15 cellular contexts compared by ENCODE assay signal in the genomic region with DNA sequence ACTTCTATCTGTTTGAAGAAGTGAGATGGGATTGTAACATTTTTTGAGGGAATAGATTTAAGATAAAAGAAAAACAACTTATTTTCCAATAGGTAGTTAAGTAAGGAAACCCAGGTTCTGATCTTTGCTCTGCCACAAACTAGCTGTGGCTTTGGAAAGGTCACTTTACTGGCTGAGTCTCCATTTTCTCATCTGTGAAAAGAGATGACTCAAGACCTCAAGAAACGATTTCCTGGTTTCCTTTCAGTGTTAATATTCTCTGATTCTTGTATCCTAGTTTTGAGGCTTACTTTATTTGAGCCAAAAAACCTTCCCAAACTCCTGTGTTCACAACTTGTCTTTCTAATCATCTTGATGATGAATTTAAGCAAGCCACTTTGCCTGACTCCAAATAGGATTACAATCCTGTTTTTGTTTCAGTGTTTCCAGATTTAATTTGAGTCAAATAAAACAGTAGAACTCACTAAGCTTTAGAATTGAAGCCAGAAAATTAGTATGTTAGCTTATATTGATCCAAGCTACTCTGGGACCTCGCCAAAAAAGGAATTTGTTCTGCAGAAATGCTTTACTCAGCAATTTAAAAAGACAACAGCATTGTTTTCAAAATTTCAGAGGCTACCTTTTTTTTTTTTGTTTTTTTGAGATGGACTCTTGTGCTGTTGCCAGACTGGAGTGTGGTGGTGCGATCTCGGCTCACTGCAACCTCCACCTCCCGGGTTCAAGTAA. TPM values are rescaled to one million over a fixed set of nuclear protein-coding genes. Genes with fewer than 3 reads are reported as not detected.
DNase-seq lines count a peak whose midpoint lies in the region; ATAC-seq, FAIRE-seq and TF ChIP-seq lines count a peak whose summit lies in the region.
"Had no signal": no experiment of that assay in that cellular context is flagged by ENCODE, and none has a peak within 500 bp of the region (broad histone marks: within the 10 kb centered on the region; RNA-seq: fewer than 3 reads in every experiment).

No MANE protein-coding gene starts in this region.

- H3K9me3 ChIP-seq in MM.1S (replicated peaks; ENCODE audit: insufficient read depth, low read length) (no peaks in the 10 kb centered on the region), pancreas (no peaks in the 10 kb centered on the region), tibial nerve (no peaks in the 10 kb centered on the region), kidney (ENCODE audit: control insufficient read depth in 1 of 2, low read length in 2 of 2) (no peaks in the 10 kb centered on the region)
- H3K9me3 ChIP-seq: heart left ventricle had no signal

- 0 out of 2 replicates have a peak overlapping the region, but pooled peaks have one; percentile 45 for H2AFZ ChIP-seq in MM.1S (ENCODE audit: low read length)

- 58 to 61% methylated on average over 5 of the region's 5 CpGs for WGBS in pancreas, 2 donors
- WGBS in tibial nerve, 2 donors: 47 to 53% methylated on average over 5 of the region's 5 CpGs

- H3K9me2 ChIP-seq in MM.1S (replicated peaks; ENCODE audit: insufficient read depth, low read length): no peaks in the 10 kb centered on the region

- peaks cover 2% of the 10 kb centered on the region for H3K4me1 Mint-ChIP-seq in endothelial cell (ENCODE audit: unreplicated experiment)
- H3K4me1 Mint-ChIP-seq: activated naive CD8-positive, alpha-beta T cell treated with anti-CD3 and anti-CD28 coated beads, Interleukin-2, amount 10 ng/mL, durations not matched to agents 7 days and 5 days; stimulated activated naive CD8-positive, alpha-beta T cell treated with anti-CD3 and anti-CD28 coated beads, Interleukin-15, amount 100 ng/mL, for 72 hours had no signal

- no peak overlapping the region for H3K9ac ChIP-seq in MM.1S (ENCODE audit: low read length)
- no peak overlapping the region for H3K9ac ChIP-seq in kidney (ENCODE audit: low read length in 2 of 2)

- H3K27me3 Mint-ChIP-seq in endothelial cell (ENCODE audit: unreplicated experiment): no peaks in the 10 kb centered on the region

- no peaks in the 10 kb centered on the region for H3K9me3 Mint-ChIP-seq in endothelial cell (ENCODE audit: unreplicated experiment)
- H3K9me3 Mint-ChIP-seq: activated naive CD8-positive, alpha-beta T cell treated with anti-CD3 and anti-CD28 coated beads, Interleukin-2, amount 10 ng/mL, durations not matched to agents 7 days and 5 days; CD8-positive, alpha-beta T cell; stimulated activated naive CD8-positive, alpha-beta T cell treated with anti-CD3 and anti-CD28 coated beads, Interleukin-15, amount 100 ng/mL, for 72 hours had no signal

- no peak overlapping the region for H3K4me2 ChIP-seq in MM.1S (ENCODE audit: low read depth, low read length)

- H3K27me3 ChIP-seq in MM.1S (replicated peaks; ENCODE audit: insufficient read depth, low read length): no peaks in the 10 kb centered on the region
- no peaks in the 10 kb centered on the region for H3K27me3 ChIP-seq in pancreas
- no peaks in the 10 kb centered on the region for H3K27me3 ChIP-seq in tibial nerve
- H3K27me3 ChIP-seq: heart left ventricle had no signal

- intact Hi-C loops in pancreas (cut with DNase I): no loop called here
- intact Hi-C loops in kidney (cut with DNase I): no loop called here

- FAIRE-seq in pancreas (lab: Jason Lieb, UNC): no peak
- FAIRE-seq in kidney (lab: Jason Lieb, UNC): no peak

- H3K27ac ChIP-seq in MM.1S (ENCODE audit: low read length) (no peak overlapping the region), pancreas (peak overlapping the region in 1 of 4 donors; percentile 53), tibial nerve (peak overlapping the region in 1 of 4 donors; percentile 66), kidney (ENCODE audit: low read depth in 2 of 2, low read length in 2 of 2) (no peak overlapping the region)
- H3K27ac ChIP-seq: heart left ventricle had no signal

- H3K4me3 Mint-ChIP-seq in endothelial cell (ENCODE audit: unreplicated experiment): no peak overlapping the region
- H3K4me3 Mint-ChIP-seq: activated naive CD8-positive, alpha-beta T cell treated with anti-CD3 and anti-CD28 coated beads, Interleukin-2, amount 10 ng/mL, durations not matched to agents 7 days and 5 days; CD8-positive, alpha-beta T cell; stimulated activated naive CD8-positive, alpha-beta T cell treated with anti-CD3 and anti-CD28 coated beads, Interleukin-15, amount 100 ng/mL, for 72 hours had no signal

- TF ChIP-seq CTCF in MM.1S (IDR thresholded peaks at IDR 0.05; ENCODE audit: low read length) (no peak), pancreas (IDR thresholded peaks at IDR 0.05) (no peak), tibial nerve (IDR thresholded peaks at IDR 0.05) (no peak), kidney (IDR thresholded peaks at IDR 0.05; ENCODE audit: borderline replicate concordance, extremely low read depth, insufficient read depth) (no peak), endothelial cell (IDR thresholded peaks at IDR 0.05; ENCODE audit: unreplicated experiment) (no peak)

- no peaks in the 10 kb centered on the region for H3K36me3 ChIP-seq in MM.1S (replicated peaks; ENCODE audit: insufficient read depth, low read length)
- H3K36me3 ChIP-seq in pancreas: no peaks in the 10 kb centered on the region
- H3K36me3 ChIP-seq in tibial nerve: peaks cover 0 to 9% (median 0%) of the 10 kb centered on the region in 3 donors
- no peaks in the 10 kb centered on the region for H3K36me3 ChIP-seq in kidney (ENCODE audit: control insufficient read depth in 1 of 2, insufficient read depth in 2 of 2, low read length in 2 of 2)
- H3K36me3 ChIP-seq: heart left ventricle had no signal

- no peak for TF ChIP-seq EP300 in tibial nerve (IDR thresholded peaks at IDR 0.05)

- no peaks in the 10 kb centered on the region for H3K36me3 Mint-ChIP-seq in endothelial cell (ENCODE audit: low read depth, unreplicated experiment)
- H3K36me3 Mint-ChIP-seq: activated naive CD8-positive, alpha-beta T cell treated with anti-CD3 and anti-CD28 coated beads, Interleukin-2, amount 10 ng/mL, durations not matched to agents 7 days and 5 days; CD8-positive, alpha-beta T cell had no signal

- H3K79me2 ChIP-seq in MM.1S (ENCODE audit: low read length): no peaks in the 10 kb centered on the region

- DNase-seq in Daoy (ENCODE audit: low read depth): peak; percentile 40
- DNase-seq in MM.1S: no peak
- DNase-seq in fibroblast of gingiva (ENCODE audit: low read depth): peak; percentile 42
- no peak for DNase-seq in pancreas
- no peak for DNase-seq in tibial nerve (ENCODE audit: low spot score in 2 of 2)
- DNase-seq in kidney: no peak
- no peak for DNase-seq in NOMO-1 treated with DMSO at 0.1 percent for 48 hours (lab: John Stamatoyannopoulos, UW; ENCODE audit: unreplicated experiment)
- DNase-seq in endothelial cell (ENCODE audit: low spot score): no peak
- DNase-seq: activated naive CD8-positive, alpha-beta T cell treated with anti-CD3 and anti-CD28 coated beads, Interleukin-2, amount 10 ng/mL, durations not matched to agents 7 days and 5 days; CD8-positive, alpha-beta T cell; heart left ventricle; NCI-H510A; SHP77 treated with DMSO at 0.1 percent for 48 hours; stimulated activated naive CD8-positive, alpha-beta T cell treated with anti-CD3 and anti-CD28 coated beads, Interleukin-15, amount 100 ng/mL, for 72 hours had no signal

- H3K27ac Mint-ChIP-seq in endothelial cell (ENCODE audit: unreplicated experiment): no peak overlapping the region
- H3K27ac Mint-ChIP-seq: activated naive CD8-positive, alpha-beta T cell treated with anti-CD3 and anti-CD28 coated beads, Interleukin-2, amount 10 ng/mL, durations not matched to agents 7 days and 5 days; CD8-positive, alpha-beta T cell; stimulated activated naive CD8-positive, alpha-beta T cell treated with anti-CD3 and anti-CD28 coated beads, Interleukin-15, amount 100 ng/mL, for 72 hours had no signal

- no peak for TF ChIP-seq POLR2A in tibial nerve (IDR thresholded peaks at IDR 0.05)

- H3K4me3 ChIP-seq in MM.1S (ENCODE audit: low read length) (no peak overlapping the region), pancreas (no peak overlapping the region), tibial nerve (no peak overlapping the region), kidney (ENCODE audit: low read length in 2 of 2) (no peak overlapping the region)
- H3K4me3 ChIP-seq: heart left ventricle, lung had no signal

- H4K20me1 ChIP-seq in MM.1S (ENCODE audit: insufficient read depth, low read length): no peaks in the 10 kb centered on the region

- peaks cover 4% of the 10 kb centered on the region; the same call in 1 of the 2 replicates for H3K4me1 ChIP-seq in MM.1S (ENCODE audit: low read length)
- peaks cover 6 to 17% (median 8%) of the 10 kb centered on the region in 3 donors for H3K4me1 ChIP-seq in pancreas
- H3K4me1 ChIP-seq in tibial nerve: peaks cover 0 to 6% (median 0%) of the 10 kb centered on the region in 4 donors
- H3K4me1 ChIP-seq in kidney (ENCODE audit: control insufficient read depth in 1 of 2, insufficient read depth in 1 of 2, low read depth in 1 of 2, low read length in 2 of 2): no peaks in the 10 kb centered on the region
- H3K4me1 ChIP-seq: heart left ventricle had no signal

- peak in 3 of 4 donors; percentile 32 to 50 (median 46) for ATAC-seq in pancreas
- ATAC-seq: CD8-positive, alpha-beta T cell; heart left ventricle; stimulated activated naive CD8-positive, alpha-beta T cell treated with anti-CD3 and anti-CD28 coated beads, Interleukin-15, amount 100 ng/mL, for 72 hours had no signal

- no peaks in the 10 kb centered on the region for H3F3A ChIP-seq in MM.1S (ENCODE audit: insufficient read depth, low read length)

RNA-seq across cellular contexts. Expression of gene ENPP1, which starts 51.1 kb away (rescaled TPM):
- 5.3 and 5.4 TPM in 2 replicates for total RNA-seq in Daoy (2014; rRNA removed; shearing (Covaris generic))
- 10 to 100 TPM; 16.5 to 46.6 (median 23.0) TPM for total RNA-seq in pancreas
- polyA plus RNA-seq in pancreas: 1 to 10 TPM; 4.8 to 5.6 TPM
- total RNA-seq in tibial nerve: 10 to 100 TPM; 11.8 to 22.8 (median 18.7) TPM
- total RNA-seq in kidney: 6.5 TPM
- polyA plus RNA-seq in kidney (ENCODE audit: insufficient read depth, low read depth, low replicate concordance): 3.7 TPM
- total RNA-seq in endothelial cell (ENCODE audit: unreplicated experiment): 32.4 TPM
- total RNA-seq: CD8-positive, alpha-beta T cell had no signal

Comparison
In these comparisons a context has a peak if more than half of its experiments do, and no peak if none do; other contexts are left out.
1. DNase-seq: peak in Daoy (single experiment) and fibroblast of gingiva (single experiment); none in MM.1S (single experiment), pancreas (0 of 6), tibial nerve (0 of 2), kidney (single experiment), NOMO-1 treated with DMSO at 0.1 percent for 48 hours (single experiment) and endothelial cell (single experiment).